9 cellular contexts compared by ENCODE assay signal in the genomic region with DNA sequence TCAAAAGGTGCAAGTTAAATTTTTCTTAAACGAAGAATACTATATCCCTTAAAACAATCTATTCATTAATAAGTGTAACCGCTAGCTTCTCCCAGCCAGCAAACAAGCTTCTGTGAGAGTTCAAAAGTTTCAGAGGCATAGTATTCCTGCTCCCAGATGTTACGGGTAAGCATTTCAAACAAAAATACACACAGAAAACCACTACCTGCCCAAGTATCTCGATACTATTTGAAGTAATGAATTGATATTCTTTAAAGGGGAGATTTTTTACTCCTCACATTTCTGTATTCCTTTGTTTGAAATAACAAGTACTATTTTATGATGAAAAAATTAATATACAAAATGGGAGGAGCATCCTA. TPM values are rescaled to one million over a fixed set of nuclear protein-coding genes. Genes with fewer than 3 reads are reported as not detected.
A peak's percentile ranks its signal among the peaks of the same experiment; 100 is the strongest.
DNase-seq lines count a peak whose midpoint lies in the region; ATAC-seq and TF ChIP-seq lines count a peak whose summit lies in the region.
"Had no signal": no experiment of that assay in that cellular context is flagged by ENCODE, and none has a peak within 500 bp of the region (broad histone marks: within the 10 kb centered on the region; RNA-seq: fewer than 3 reads in every experiment).

No MANE protein-coding gene starts in this region.

- H3K4me1 ChIP-seq in heart left ventricle, result peaks cover 2 to 54% (median 27%) of the 10 kb centered on the region in 12 donors
- no peaks in the 10 kb centered on the region for H3K4me1 ChIP-seq in endodermal cell (ENCODE audit: control insufficient read depth, insufficient read depth, low read length)
- peaks cover 11% of the 10 kb centered on the region for H3K4me1 ChIP-seq in muscle layer of colon (ENCODE audit: insufficient read depth, low read length)
- H3K4me1 ChIP-seq in vagina, result peaks cover 41% of the 10 kb centered on the region

- H3K36me3 ChIP-seq in heart left ventricle (no peaks in the 10 kb centered on the region), endodermal cell (ENCODE audit: control insufficient read depth, insufficient read depth, low read length) (no peaks in the 10 kb centered on the region), muscle layer of colon (ENCODE audit: insufficient read depth, low read length) (no peaks in the 10 kb centered on the region), vagina (no peaks in the 10 kb centered on the region)
- H3K36me3 ChIP-seq: BLaER1 treated with 17β-estradiol and CSF1 and Interleukin-3, amounts not matched to agents 10 nM and 100 nM had no signal

- peak overlapping the region; percentile 60 to 97 (median 84) for H3K4me3 ChIP-seq in heart left ventricle
- H3K4me3 ChIP-seq in endodermal cell (ENCODE audit: low read length), result peak overlapping the region; percentile 96
- peak overlapping the region; percentile 64 to 68 for H3K4me3 ChIP-seq in muscle layer of colon (ENCODE audit: low read depth in 1 of 2, low read length in 2 of 2)
- H3K4me3 ChIP-seq in vagina, result peak overlapping the region; percentile 74 to 89

- peaks cover 10% of the 10 kb centered on the region for H3K27me3 Mint-ChIP-seq in endodermal cell (ENCODE audit: insufficient read depth)

- peak overlapping the region; percentile 82 for H3K4me3 Mint-ChIP-seq in endodermal cell

- H3K9ac ChIP-seq in endodermal cell (ENCODE audit: extremely low read depth, low read length, poor library complexity, severe bottlenecking), result peak overlapping the region; percentile 96
- peak overlapping the region; percentile 28 for H3K9ac ChIP-seq in muscle layer of colon (ENCODE audit: low read length)
- H3K9ac ChIP-seq: BLaER1 treated with 17β-estradiol and CSF1 and Interleukin-3, amounts not matched to agents 10 nM and 100 nM had no signal

- H3K27ac ChIP-seq in heart left ventricle (peak overlapping the region; percentile 3 to 100 (median 99)), endodermal cell (ENCODE audit: low read depth, low read length) (no peak overlapping the region), muscle layer of colon (ENCODE audit: low read depth, low read length) (peak overlapping the region; percentile 39), vagina (peak overlapping the region; percentile 95)
- H3K27ac ChIP-seq: BLaER1 treated with 17β-estradiol and CSF1 and Interleukin-3, amounts not matched to agents 10 nM and 100 nM had no signal

- intact Hi-C loops in heart left ventricle (cut with DNase I) (loop anchor here in 8 of 10 donors (1.0 to 5.0 kb wide), 9 partner anchors 52 to 107 kb away; no protein-coding TSS in a partner anchor), left cardiac atrium (cut with DNase I) (loop anchor here (5.0 to 10.0 kb wide), 2 partner anchors 84 to 107 kb away; no protein-coding TSS in a partner anchor), vagina (cut with DNase I) (no loop called here)

- peak overlapping the region; percentile 96 for H3K27ac Mint-ChIP-seq in endodermal cell

- H3K9me3 ChIP-seq in heart left ventricle, result no peaks in the 10 kb centered on the region
- H3K9me3 ChIP-seq in endodermal cell (ENCODE audit: control insufficient read depth, low read length), result no peaks in the 10 kb centered on the region
- no peaks in the 10 kb centered on the region for H3K9me3 ChIP-seq in muscle layer of colon (ENCODE audit: low read length)
- no peaks in the 10 kb centered on the region for H3K9me3 ChIP-seq in vagina

- H3K27me3 ChIP-seq in heart left ventricle (peaks cover 0 to 42% (median 0%) of the 10 kb centered on the region in 9 donors), endodermal cell (ENCODE audit: control insufficient read depth, insufficient read depth, low read length, poor library complexity, severe bottlenecking) (no peaks in the 10 kb centered on the region), muscle layer of colon (ENCODE audit: control insufficient read depth in 1 of 2, insufficient read depth in 2 of 2, low read length in 2 of 2) (no peaks in the 10 kb centered on the region), vagina (no peaks in the 10 kb centered on the region)

- H3K4me1 Mint-ChIP-seq in endodermal cell, result peaks cover 35% of the 10 kb centered on the region

- WGBS in heart left ventricle, 4 donors, result 3 to 9% (median 4%) methylated on average over 4 of the region's 4 CpGs
- 7% methylated on average over 3 of the region's 4 CpGs; no CpG with 5 or more reads in 1 of the 2 experiments for WGBS in endodermal cell (ENCODE audit: insufficient coverage in 1 of 2, insufficient read length in 1 of 2), 2 experiments

- TF ChIP-seq CTCF in heart left ventricle (IDR thresholded peaks at IDR 0.05), result no peak
- TF ChIP-seq CTCF in endodermal cell (conservative IDR thresholded peaks at IDR 0.05), result no peak
- TF ChIP-seq CTCF in vagina (IDR thresholded peaks at IDR 0.05), result no peak

- DNase-seq in heart left ventricle, result no peak
- no peak for DNase-seq in left cardiac atrium
- no peak for DNase-seq in endodermal cell
- DNase-seq in vagina (ENCODE audit: extremely low spot score in 2 of 2), result no peak
- DNase-seq in iPS-NIHi11 (ENCODE audit: low spot score), result no peak

- ATAC-seq in heart left ventricle, result no peak
- no peak for ATAC-seq in left cardiac atrium
- no peak for ATAC-seq in HG02798 (IDR thresholded peaks at IDR 0.05; ENCODE audit: poor library complexity, unreplicated experiment)
- ATAC-seq in GM21515 (IDR thresholded peaks at IDR 0.05; ENCODE audit: unreplicated experiment), result no peak

- H3K9me3 Mint-ChIP-seq in endodermal cell, result peaks cover 3% of the 10 kb centered on the region

- peaks cover 11% of the 10 kb centered on the region for H3K36me3 Mint-ChIP-seq in endodermal cell (ENCODE audit: low read depth)

- no peak for TF ChIP-seq POLR2A in heart left ventricle (IDR thresholded peaks at IDR 0.05)
- no peak for TF ChIP-seq POLR2A in vagina (IDR thresholded peaks at IDR 0.05)

RNA-seq across cellular contexts. Expression of gene TJP1, which starts 1.5 kb away (rescaled TPM):
- total RNA-seq in heart left ventricle, result 100 to 1,000 TPM in 6 of 9 donors, 10 to 100 TPM in 3; 89.4 to 159 (median 112) TPM
- polyA plus RNA-seq in heart left ventricle, result 10 to 100 TPM; 26.8 to 41.8 TPM
- 10 to 100 TPM; 85.2 to 95.9 TPM for total RNA-seq in left cardiac atrium
- 100 to 1,000 TPM; 131 to 145 TPM for total RNA-seq in endodermal cell
- 65.2 TPM for polyA plus RNA-seq in endodermal cell (2013, experiment 1 of 2)
- 63.9 TPM for polyA plus RNA-seq in endodermal cell (2013, experiment 2 of 2)
- 110 TPM for total RNA-seq in vagina
